ENCODE assay signal across 8 cellular contexts in the genomic region with DNA sequence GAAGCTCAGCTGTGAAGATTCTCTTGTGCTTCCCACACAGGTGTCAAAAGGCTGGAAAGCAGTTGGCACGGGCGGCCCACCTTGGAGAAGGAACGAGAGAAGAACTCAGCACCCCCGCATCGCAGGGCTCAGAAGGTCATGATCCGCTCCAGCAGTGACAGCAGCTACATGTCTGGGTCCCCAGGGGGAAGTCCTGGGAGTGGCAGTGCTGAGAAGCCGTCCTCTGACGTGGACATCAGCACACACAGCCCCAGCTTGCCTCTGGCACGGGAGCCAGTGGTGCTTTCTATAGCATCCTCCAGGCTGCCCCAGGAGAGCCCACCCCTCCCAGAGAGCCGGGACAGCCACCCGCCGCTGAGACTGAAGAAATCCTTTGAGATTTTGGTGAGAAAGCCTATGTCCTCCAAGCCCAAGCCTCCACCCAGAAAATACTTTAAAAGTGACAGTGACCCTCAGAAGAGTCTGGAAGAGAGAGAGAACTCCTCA.
DNase-seq lines count a peak whose midpoint lies in the region; ATAC-seq and TF ChIP-seq lines count a peak whose summit lies in the region.

No MANE protein-coding gene starts in this region.

- H3K4me1 ChIP-seq in DOHH2 (ENCODE audit: control insufficient read depth, low read length) (peaks cover 90% of the 10 kb centered on the region), KMS-11 (ENCODE audit: low read depth, poor library complexity, severe bottlenecking) (peaks cover 69% of the 10 kb centered on the region)

- H3K4me3 ChIP-seq in DOHH2 (ENCODE audit: low read length) (peak overlapping the region; percentile 84), KMS-11 (IDR thresholded peaks at IDR 0.05; ENCODE audit: insufficient read depth, low read depth, low read length) (no peak overlapping the region)

- H3K9me2 ChIP-seq in DOHH2 (replicated peaks; ENCODE audit: control insufficient read depth, low read length): no peaks in the 10 kb centered on the region

- DNase-seq in effector CD4-positive, alpha-beta T cell: peak; percentile 54
- DNase-seq in RKO (ENCODE audit: low spot score): no peak
- DNase-seq in NCI-H187 treated with DMSO at 0.1 percent for 48 hours (lab: John Stamatoyannopoulos, UW): no peak
- no peak for DNase-seq in dedifferentiated amniotic fluid mesenchymal stem cell (ENCODE audit: extremely low spot score)
- no peak for DNase-seq in amygdala (lab: John Stamatoyannopoulos, UW)

- H3K27me3 ChIP-seq in DOHH2 (ENCODE audit: control insufficient read depth, low read length): no peaks in the 10 kb centered on the region
- H3K27me3 ChIP-seq in KMS-11 (ENCODE audit: insufficient read depth, low read depth): no peaks in the 10 kb centered on the region

- no peaks in the 10 kb centered on the region for H3K9me3 ChIP-seq in DOHH2 (ENCODE audit: control insufficient read depth, insufficient read depth, low read length)

- peak; percentile 31 for ATAC-seq in GM21367 (IDR thresholded peaks at IDR 0.05; ENCODE audit: unreplicated experiment)

- H3K79me2 ChIP-seq in DOHH2 (ENCODE audit: control insufficient read depth, low read length) (peaks cover 22% of the 10 kb centered on the region), KMS-11 (ENCODE audit: insufficient read depth, low read depth) (no peaks in the 10 kb centered on the region)

- H3K4me2 ChIP-seq in DOHH2 (ENCODE audit: low read length) (peak overlapping the region; percentile 99), KMS-11 (peak overlapping the region; percentile 57; the same call in 1 of the 2 replicates)

- H3F3A ChIP-seq in DOHH2 (ENCODE audit: control insufficient read depth, insufficient read depth): peaks cover 36% of the 10 kb centered on the region

- H2AFZ ChIP-seq in KMS-11 (ENCODE audit: low read depth): no peak overlapping the region

- peaks cover 7% of the 10 kb centered on the region for H3K36me3 ChIP-seq in DOHH2 (ENCODE audit: control insufficient read depth, low read length)
- H3K36me3 ChIP-seq in KMS-11 (ENCODE audit: insufficient read depth): no peaks in the 10 kb centered on the region

- H4K20me1 ChIP-seq in DOHH2 (ENCODE audit: control insufficient read depth, insufficient read depth, low read depth, low read length) (no peaks in the 10 kb centered on the region), KMS-11 (ENCODE audit: insufficient read depth) (no peaks in the 10 kb centered on the region)

- H3K27ac ChIP-seq in DOHH2 (ENCODE audit: low read depth, low read length) (peak overlapping the region; percentile 98), KMS-11 (no peak overlapping the region)

- H3K9ac ChIP-seq in KMS-11: no peak overlapping the region

- no peak for TF ChIP-seq CTCF in DOHH2 (IDR thresholded peaks at IDR 0.05; ENCODE audit: low read depth, low read length, poor library complexity, severe bottlenecking)
- TF ChIP-seq CTCF in KMS-11 (conservative IDR thresholded peaks at IDR 0.05; ENCODE audit: low read depth, low read length): no peak
